ENCODE assay signal across 22 cellular contexts in genomic region chr6:166592818-166593217, GRCh38. TPM values are rescaled to one million over a fixed set of nuclear protein-coding genes. Genes with fewer than 3 reads are reported as not detected.
DNase-seq lines count a peak whose midpoint lies in the region; ATAC-seq and TF ChIP-seq lines count a peak whose summit lies in the region.
"Had no signal": no experiment of that assay in that cellular context is flagged by ENCODE, and none has a peak within 500 bp of the region (broad histone marks: within the 10 kb centered on the region; RNA-seq: fewer than 3 reads in every experiment).

No MANE protein-coding gene starts in this region.

- no peak for TF ChIP-seq CTCF in astrocyte of the spinal cord (IDR thresholded peaks at IDR 0.05; ENCODE audit: low read depth, low read length)

- H3K4me3 ChIP-seq in ACC112 (ENCODE audit: low read depth, low read length): no peak overlapping the region
- H3K4me3 ChIP-seq in astrocyte of the spinal cord (ENCODE audit: low read depth, low read length): no peak overlapping the region
- H3K4me3 ChIP-seq: mucosa of descending colon, right lobe of liver, upper lobe of right lung had no signal

- H3K36me3 ChIP-seq in ACC112 (ENCODE audit: insufficient read depth, low read length): peaks cover 2% of the 10 kb centered on the region; the same call in 1 of the 2 replicates
- H3K36me3 ChIP-seq: right lobe of liver, upper lobe of right lung had no signal

- H3K27me3 Mint-ChIP-seq in activated T-cell treated with anti-CD3 and anti-CD28 coated beads, Interleukin-2, amount 50 U/mL, for 24 hours: no peaks in the 10 kb centered on the region
- H3K27me3 Mint-ChIP-seq: CD4-positive, alpha-beta T cell; T-cell had no signal

- DNase-seq in M059J (ENCODE audit: low read depth): peak; percentile 52
- DNase-seq in astrocyte of the spinal cord (ENCODE audit: low read depth, low spot score): peak; percentile 79
- DNase-seq in glomerular visceral epithelial cell (ENCODE audit: extremely low spot score): peak; percentile 58
- no peak for DNase-seq in NCI-H2196 (lab: John Stamatoyannopoulos, UW; ENCODE audit: unreplicated experiment)
- no peak for DNase-seq in activated T-cell treated with anti-CD3 and anti-CD28 coated beads, Interleukin-2, amount 50 U/mL, for 24 hours
- DNase-seq in NCI-H2227 (lab: John Stamatoyannopoulos, UW; ENCODE audit: unreplicated experiment): no peak
- DNase-seq: activated CD8-positive, alpha-beta T cell treated with anti-CD3 and anti-CD28 coated beads, Interleukin-2, amount 10 ng/mL, durations not matched to agents 7 days and 5 days; CD4-positive, alpha-beta T cell; DMS53; effector memory CD8-positive, alpha-beta T cell; mucosa of descending colon; NCI-H1092 treated with DMSO at 0.1 percent for 48 hours; NCI-H2081; NCI-H510A treated with DMSO at 0.1 percent for 48 hours; right lobe of liver; Right ventricle myocardium superior; T-cell; upper lobe of right lung had no signal

- H3K4me1 Mint-ChIP-seq in activated T-cell treated with anti-CD3 and anti-CD28 coated beads, Interleukin-2, amount 50 U/mL, for 24 hours (ENCODE audit: low read depth): peaks cover 16% of the 10 kb centered on the region
- H3K4me1 Mint-ChIP-seq: central memory CD8-positive, alpha-beta T cell had no signal

- H3K27ac Mint-ChIP-seq in activated T-cell treated with anti-CD3 and anti-CD28 coated beads, Interleukin-2, amount 50 U/mL, for 24 hours: no peak overlapping the region
- H3K27ac Mint-ChIP-seq: activated CD8-positive, alpha-beta T cell treated with anti-CD3 and anti-CD28 coated beads, Interleukin-2, amount 10 ng/mL, durations not matched to agents 7 days and 5 days; activated T-helper 2 cell treated with anti-CD3 and anti-CD28 coated beads, Interferon-gamma antibody, Interleukin-2, Interleukin-4, amounts not matched to agents 10 μg/mL and 5 μg/mL and 100 μg/mL, durations not matched to agents 14 hours and 24 hours and 36 hours; CD4-positive, alpha-beta T cell; effector memory CD8-positive, alpha-beta T cell; T-cell had no signal

- H3K79me2 ChIP-seq in ACC112 (ENCODE audit: control insufficient read depth, insufficient read depth, low read length, unreplicated experiment): peaks cover 81% of the 10 kb centered on the region

- no peak for ATAC-seq in GM21737 (IDR thresholded peaks at IDR 0.05; ENCODE audit: unreplicated experiment)
- ATAC-seq: activated CD8-positive, alpha-beta T cell treated with anti-CD3 and anti-CD28 coated beads, Interleukin-2, amount 10 ng/mL, durations not matched to agents 7 days and 5 days; effector memory CD8-positive, alpha-beta T cell; mucosa of descending colon; right lobe of liver; T-cell; upper lobe of right lung had no signal

- no peaks in the 10 kb centered on the region for H3K9me3 Mint-ChIP-seq in activated T-cell treated with anti-CD3 and anti-CD28 coated beads, Interleukin-2, amount 50 U/mL, for 24 hours
- H3K9me3 Mint-ChIP-seq: activated T-helper 2 cell treated with anti-CD3 and anti-CD28 coated beads, Interferon-gamma antibody, Interleukin-2, Interleukin-4, amounts not matched to agents 10 μg/mL and 5 μg/mL and 100 μg/mL, durations not matched to agents 14 hours and 24 hours and 36 hours; CD4-positive, alpha-beta T cell; central memory CD8-positive, alpha-beta T cell; effector memory CD8-positive, alpha-beta T cell; T-cell had no signal

- H3K27me3 ChIP-seq in ACC112 (ENCODE audit: insufficient read depth, low read length): no peaks in the 10 kb centered on the region
- H3K27me3 ChIP-seq: right lobe of liver, upper lobe of right lung had no signal

- peaks cover 71% of the 10 kb centered on the region for H3K4me1 ChIP-seq in ACC112 (ENCODE audit: control insufficient read depth, insufficient read depth, low read length, unreplicated experiment)

- no peak overlapping the region for H3K4me3 Mint-ChIP-seq in activated T-cell treated with anti-CD3 and anti-CD28 coated beads, Interleukin-2, amount 50 U/mL, for 24 hours
- H3K4me3 Mint-ChIP-seq: activated CD8-positive, alpha-beta T cell treated with anti-CD3 and anti-CD28 coated beads, Interleukin-2, amount 10 ng/mL, durations not matched to agents 7 days and 5 days; CD4-positive, alpha-beta T cell; central memory CD8-positive, alpha-beta T cell; effector memory CD8-positive, alpha-beta T cell; T-cell had no signal

- no peak overlapping the region for H2AFZ ChIP-seq in ACC112 (ENCODE audit: low read length, unreplicated experiment)

- in situ Hi-C loops in astrocyte of the spinal cord (cut with HindIII; ENCODE audit: low sequenced_read_pairs): no loop called here

- H3K36me3 Mint-ChIP-seq in activated T-cell treated with anti-CD3 and anti-CD28 coated beads, Interleukin-2, amount 50 U/mL, for 24 hours (ENCODE audit: low read depth): no peaks in the 10 kb centered on the region

- peak overlapping the region; percentile 99; the same call in 1 of the 2 replicates for H3K27ac ChIP-seq in ACC112 (ENCODE audit: low read depth, low read length)
- H3K27ac ChIP-seq: right lobe of liver, upper lobe of right lung had no signal

RNA-seq across cellular contexts. Expression of gene RAMACL, which starts 6.3 kb away (rescaled TPM):
- total RNA-seq in M059J (2014; rRNA removed; shearing (Covaris generic)): 0.27 and 0.30 TPM in 2 replicates
- total RNA-seq: activated T-helper 2 cell treated with anti-CD3 and anti-CD28 coated beads, Interferon-gamma antibody, Interleukin-2, Interleukin-4, amounts not matched to agents 10 μg/mL and 5 μg/mL and 100 μg/mL, durations not matched to agents 14 hours and 24 hours and 36 hours had no signal

RNA-seq across cellular contexts. Expression of gene RPS6KA2, which starts 34.2 kb away (rescaled TPM):
- 1.9 and 7.2 TPM in 2 replicates for total RNA-seq in M059J (2014; rRNA removed; shearing (Covaris generic))

Comparison
In these comparisons a context has a peak if more than half of its experiments do, and no peak if none do; other contexts are left out.
1. DNase-seq: peak in M059J (single experiment), astrocyte of the spinal cord (single experiment) and glomerular visceral epithelial cell (single experiment); none in NCI-H2196 (single experiment), activated T-cell treated with anti-CD3 and anti-CD28 coated beads, Interleukin-2, amount 50 U/mL, for 24 hours (single experiment) and NCI-H2227 (single experiment).